In genomic region chr20:53212018-53212417, GRCh38 we compare ENCODE assay signal across 1 cellular context.
TF ChIP-seq lines count a peak whose summit lies in the region.

No MANE protein-coding gene starts in this region.

TF ChIP-seq in HepG2, 621 proteins besides CTCF, POLR2A, EP300 and RAD21 (continued from another document):
- TF ChIP-seq SMC3 (IDR thresholded peaks at IDR 0.05; ENCODE audit: low read length) = no peak
- TF ChIP-seq NFE2L2 (IDR thresholded peaks at IDR 0.05; ENCODE audit: low read length) = peak; percentile 77
- TF ChIP-seq HHEX (CRISPR knock-in tag; IDR thresholded peaks at IDR 0.05) = no peak
